ENCODE assay signal across 8 cellular contexts in genomic region chr16:30417447-30418349, GRCh38. TPM values are rescaled to one million over a fixed set of nuclear protein-coding genes. Genes with fewer than 3 reads are reported as not detected.
DNase-seq lines count a peak whose midpoint lies in the region; ATAC-seq and TF ChIP-seq lines count a peak whose summit lies in the region.

No MANE protein-coding gene starts in this region.

- H3K27me3 ChIP-seq in A673 (replicated peaks; ENCODE audit: insufficient read depth, low read depth, low read length, poor library complexity) = no peaks in the 10 kb centered on the region

- CTCF ChIA-PET in A673 (lab: Charles Lee) = interaction anchor here (0.5 to 1.4 kb wide), 9 partner anchors 8 to 276 kb away, joined by 3 to 18 read pairs (median 5); partner anchors contain the start of gene DCTPP1
- CTCF ChIA-PET in activated CD8-positive, alpha-beta T cell treated with anti-CD3 and anti-CD28 coated beads, Interleukin-2, amount 10 ng/mL, durations not matched to agents 7 days and 5 days (lab: Charles Lee) = interaction anchor here (0.5 to 4.0 kb wide), 15 partner anchors 9 to 326 kb away, joined by 3 to 44 read pairs (median 4); partner anchors contain the start of genes DCTPP1, ITGAL, SEPTIN1 and TBC1D10B

- H3K4me3 Mint-ChIP-seq in activated CD8-positive, alpha-beta T cell treated with anti-CD3 and anti-CD28 coated beads, Interleukin-2, amount 10 ng/mL, durations not matched to agents 7 days and 5 days = peak overlapping the region; percentile 61

- peak; percentile 60 for TF ChIP-seq POLR2A in GM18526 (IDR thresholded peaks at IDR 0.05; ENCODE audit: extremely low read depth, insufficient read length)

- no peak; the same call in 1 of the 2 replicates for TF ChIP-seq CTCF in A673 (conservative IDR thresholded peaks at IDR 0.05; ENCODE audit: low read depth, low read length)

- peaks cover 31% of the 10 kb centered on the region for H3K36me3 ChIP-seq in A673 (ENCODE audit: insufficient read depth, low read length, poor library complexity, severe bottlenecking)

- H3K27ac ChIP-seq in A673 (ENCODE audit: low read depth, low read length, poor library complexity, severe bottlenecking) = peak overlapping the region; percentile 70

- peaks cover 25% of the 10 kb centered on the region for H3K4me1 Mint-ChIP-seq in activated CD8-positive, alpha-beta T cell treated with anti-CD3 and anti-CD28 coated beads, Interleukin-2, amount 10 ng/mL, durations not matched to agents 7 days and 5 days (ENCODE audit: low read depth)

- H3K9me3 Mint-ChIP-seq in activated CD8-positive, alpha-beta T cell treated with anti-CD3 and anti-CD28 coated beads, Interleukin-2, amount 10 ng/mL, durations not matched to agents 7 days and 5 days (ENCODE audit: insufficient read depth) = no peaks in the 10 kb centered on the region

- BruUV-seq in A673 (replicated peaks; lab: Mats Ljungman, UMichigan) = no TSS peak

- peaks cover 4% of the 10 kb centered on the region for H3K4me1 ChIP-seq in A673 (ENCODE audit: insufficient read depth, low read length, poor library complexity, severe bottlenecking)

- intact Hi-C loops in A673 (cut with micrococcal nuclease; ENCODE audit: unreplicated experiment) = no loop called here

- POLR2A ChIA-PET in A673 (lab: Charles Lee; ENCODE audit: low non-redundant PET) = interaction anchor here (0.6 to 0.8 kb wide), 5 partner anchors 9 to 245 kb away, joined by 3 to 9 read pairs (median 3); no protein-coding TSS in a partner anchor
- POLR2A ChIA-PET in activated CD8-positive, alpha-beta T cell treated with anti-CD3 and anti-CD28 coated beads, Interleukin-2, amount 10 ng/mL, durations not matched to agents 7 days and 5 days (lab: Charles Lee) = interaction anchor here (0.6 to 2.0 kb wide), 15 partner anchors 8 to 326 kb away, joined by 3 to 8 read pairs (median 3); partner anchors contain the start of genes DCTPP1, SEPTIN1, SRCAP and TBX6

- H3K27ac Mint-ChIP-seq in activated CD8-positive, alpha-beta T cell treated with anti-CD3 and anti-CD28 coated beads, Interleukin-2, amount 10 ng/mL, durations not matched to agents 7 days and 5 days = peak overlapping the region; percentile 55

- ATAC-seq in HG03095 (IDR thresholded peaks at IDR 0.05; ENCODE audit: unreplicated experiment) = peak; percentile 79
- peak; percentile 88 for ATAC-seq in activated CD8-positive, alpha-beta T cell treated with anti-CD3 and anti-CD28 coated beads, Interleukin-2, amount 10 ng/mL, durations not matched to agents 7 days and 5 days

- peak overlapping the region; percentile 53 for H3K4me3 ChIP-seq in A673 (ENCODE audit: low read depth, low read length, poor library complexity, severe bottlenecking)

- peak; percentile 96 for DNase-seq in A673 (ENCODE audit: low spot score)
- peak; percentile 93 for DNase-seq in NCI-H345 treated with DMSO at 0.1 percent for 48 hours (lab: John Stamatoyannopoulos, UW; ENCODE audit: unreplicated experiment)
- DNase-seq in activated CD8-positive, alpha-beta T cell treated with anti-CD3 and anti-CD28 coated beads, Interleukin-2, amount 10 ng/mL, durations not matched to agents 7 days and 5 days = peak; percentile 92
- peak; percentile 81 for DNase-seq in effector CD4-positive, alpha-beta T cell
- DNase-seq in medulla oblongata (ENCODE audit: extremely low spot score) = peak; percentile 60
- peak; percentile 71 to 82 (median 78) for DNase-seq in stimulated activated CD4-positive, alpha-beta T cell treated with anti-CD3 and anti-CD28 coated beads, TNF-alpha, amount 100 ng/mL, for 48 hours (ENCODE audit: low read depth in 3 of 3)

- H3K27me3 Mint-ChIP-seq in activated CD8-positive, alpha-beta T cell treated with anti-CD3 and anti-CD28 coated beads, Interleukin-2, amount 10 ng/mL, durations not matched to agents 7 days and 5 days (ENCODE audit: low read depth) = no peaks in the 10 kb centered on the region

- H3K9me3 ChIP-seq in A673 (ENCODE audit: low read depth, low read length, poor library complexity, severe bottlenecking) = no peaks in the 10 kb centered on the region

- H3K36me3 Mint-ChIP-seq in activated CD8-positive, alpha-beta T cell treated with anti-CD3 and anti-CD28 coated beads, Interleukin-2, amount 10 ng/mL, durations not matched to agents 7 days and 5 days (ENCODE audit: low read depth) = peaks cover 44% of the 10 kb centered on the region

RNA-seq across cellular contexts. Expression of gene ZNF771, which starts 10.3 kb away (rescaled TPM):
- total RNA-seq in A673 (2021) = 21.9 and 22.2 TPM in 2 replicates
- 1 to 10 TPM; 3.3 to 3.9 TPM for total RNA-seq in activated CD8-positive, alpha-beta T cell treated with anti-CD3 and anti-CD28 coated beads, Interleukin-2, amount 10 ng/mL, durations not matched to agents 7 days and 5 days

RNA-seq across cellular contexts. Expression of gene DCTPP1, which starts 12.1 kb away (rescaled TPM):
- 92.5 and 111 TPM in 2 replicates for total RNA-seq in A673 (2021)
- total RNA-seq in activated CD8-positive, alpha-beta T cell treated with anti-CD3 and anti-CD28 coated beads, Interleukin-2, amount 10 ng/mL, durations not matched to agents 7 days and 5 days = 10 to 100 TPM; 87.3 to 92.8 TPM

RNA-seq across cellular contexts. Expression of gene ZNF48, which starts 22.5 kb away (rescaled TPM):
- 21.6 and 22.0 TPM in 2 replicates for total RNA-seq in A673 (2021)
- 10 to 100 TPM; 13.5 to 13.8 TPM for total RNA-seq in activated CD8-positive, alpha-beta T cell treated with anti-CD3 and anti-CD28 coated beads, Interleukin-2, amount 10 ng/mL, durations not matched to agents 7 days and 5 days

RNA-seq across cellular contexts. Expression of gene SEPHS2, which starts 28.0 kb away (rescaled TPM):
- 54.2 and 55.2 TPM in 2 replicates for total RNA-seq in A673 (2021)
- total RNA-seq in activated CD8-positive, alpha-beta T cell treated with anti-CD3 and anti-CD28 coated beads, Interleukin-2, amount 10 ng/mL, durations not matched to agents 7 days and 5 days = 10 to 100 TPM; 64.6 to 68.7 TPM

RNA-seq across cellular contexts. Expression of gene SEPTIN1, which starts 35.3 kb away (rescaled TPM):
- 0.86 and 1.3 TPM in 2 replicates for total RNA-seq in A673 (2021)
- total RNA-seq in activated CD8-positive, alpha-beta T cell treated with anti-CD3 and anti-CD28 coated beads, Interleukin-2, amount 10 ng/mL, durations not matched to agents 7 days and 5 days = 100 to 1,000 TPM; 321 to 342 TPM

Comparison
In these comparisons a context has a peak if more than half of its experiments do, and no peak if none do; other contexts are left out.
1. Peak in every context shown above with its lines: DNase-seq, ATAC-seq, H3K4me3 ChIP-seq and H3K27ac ChIP-seq.